11 cellular contexts compared by ENCODE assay signal in the genomic region with DNA sequence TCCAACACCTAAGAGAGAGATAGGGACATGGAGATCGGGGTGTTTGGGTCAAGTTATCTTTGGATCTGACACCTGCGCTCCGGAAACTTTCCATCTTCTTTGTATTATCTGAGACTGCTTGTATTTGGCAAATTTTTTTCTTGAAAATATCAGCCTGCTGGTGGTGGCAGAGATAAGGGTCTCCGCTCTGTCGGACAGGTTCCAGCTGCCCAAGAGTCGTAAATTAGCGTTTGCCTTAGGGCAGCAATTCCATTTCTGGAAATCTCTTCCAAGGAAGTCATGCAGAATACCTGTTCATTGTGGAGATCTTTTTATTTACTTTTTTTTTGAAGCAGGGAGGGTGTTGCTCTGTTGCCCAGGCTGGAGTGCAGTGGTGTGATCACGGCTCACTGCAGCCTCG. TPM values are rescaled to one million over a fixed set of nuclear protein-coding genes. Genes with fewer than 3 reads are reported as not detected.
DNase-seq lines count a peak whose midpoint lies in the region; ATAC-seq and TF ChIP-seq lines count a peak whose summit lies in the region.
"Had no signal": no experiment of that assay in that cellular context is flagged by ENCODE, and none has a peak within 500 bp of the region (broad histone marks: within the 10 kb centered on the region; RNA-seq: fewer than 3 reads in every experiment).

No MANE protein-coding gene starts in this region.

- no peak for DNase-seq in BJ (ENCODE audit: low read depth)
- DNase-seq in Jurkat, Clone E6-1 (ENCODE audit: low read depth, low spot score), result no peak
- DNase-seq in cardiac fibroblast (ENCODE audit: low read depth in 2 of 2), result no peak
- DNase-seq in SKM-1 (lab: John Stamatoyannopoulos, UW; ENCODE audit: unreplicated experiment), result no peak
- DNase-seq in stimulated activated CD4-positive, alpha-beta T cell treated with anti-CD3 and anti-CD28 coated beads, Interleukin-12 subunit alpha, Interleukin-12 subunit beta, amount 100 ng/mL, for 4 hours, result no peak
- DNase-seq in left colon, result no peak
- DNase-seq in hypothalamus (lab: John Stamatoyannopoulos, UW), result no peak
- DNase-seq: activated CD4-positive, CD25-positive, alpha-beta regulatory T cell treated with anti-CD3 and anti-CD28 coated beads, Interleukin-2, amount 50 U/mL, for 72 hours; effector CD4-positive, alpha-beta T cell had no signal

- POLR2A ChIA-PET in BJ (lab: Charles Lee), result no interaction called here

- H3K4me3 ChIP-seq in BJ (ENCODE audit: low read depth, low read length), result peak overlapping the region; percentile 46
- peak overlapping the region; percentile 46 for H3K4me3 ChIP-seq in Jurkat, Clone E6-1 (ENCODE audit: low read length)
- peak overlapping the region; percentile 40 to 54 for H3K4me3 ChIP-seq in cardiac fibroblast (replicated peaks in 1 of 2; ENCODE audit: low read depth in 2 of 2, low read length in 2 of 2)
- peak overlapping the region; percentile 17 to 45 for H3K4me3 ChIP-seq in muscle layer of duodenum (ENCODE audit: low read depth in 1 of 2, low read length in 2 of 2)

- ATAC-seq in left colon, result no peak

- no peaks in the 10 kb centered on the region for H3K27me3 ChIP-seq in BJ (ENCODE audit: control insufficient read depth, insufficient read depth, low read length)
- no peaks in the 10 kb centered on the region for H3K27me3 ChIP-seq in muscle layer of duodenum (ENCODE audit: low read depth, low read length)

- peaks cover 0 to 4% of the 10 kb centered on the region in 2 donors for H3K4me1 ChIP-seq in muscle layer of duodenum (ENCODE audit: control insufficient read depth in 1 of 2, insufficient read depth in 2 of 2, low read length in 2 of 2)

- CTCF ChIA-PET in BJ (lab: Yijun Ruan, JAX), result interaction anchor here (1.2 kb wide), 1 partner anchor 10 kb away, joined by 3 read pairs; no protein-coding TSS in a partner anchor

- TF ChIP-seq CTCF in BJ (IDR thresholded peaks at IDR 0.05; ENCODE audit: insufficient read depth, low read depth, low read length) (no peak), cardiac fibroblast (IDR thresholded peaks at IDR 0.05; ENCODE audit: low read depth, low read length) (no peak)

- H3K9me3 ChIP-seq in muscle layer of duodenum (ENCODE audit: control insufficient read depth in 1 of 2, low read length in 2 of 2), result no peaks in the 10 kb centered on the region
- H3K9me3 ChIP-seq: neutrophil had no signal

- H3K27ac ChIP-seq in muscle layer of duodenum (ENCODE audit: low read length), result no peak overlapping the region

- intact Hi-C loops in left colon (cut with DNase I, micrococcal nuclease), result no loop called here

- no peaks in the 10 kb centered on the region for H3K36me3 ChIP-seq in BJ (ENCODE audit: control insufficient read depth, insufficient read depth, low read length)
- H3K36me3 ChIP-seq in muscle layer of duodenum (ENCODE audit: control insufficient read depth in 1 of 2, insufficient read depth in 2 of 2, low read length in 2 of 2), result no peaks in the 10 kb centered on the region
- H3K36me3 ChIP-seq: neutrophil had no signal

RNA-seq across cellular contexts. Expression of gene CSNK1E, which starts 19.5 kb away (rescaled TPM):
- polyA plus RNA-seq in BJ (2011; rRNA removed), result 120 and 183 TPM in 2 replicates
- polyA minus RNA-seq in BJ (2011; rRNA and poly(A)+ RNA removed), result 114 and 161 TPM in 2 replicates
- 125 TPM for polyA plus RNA-seq in Jurkat, Clone E6-1 (2012; ENCODE audit: insufficient read depth, insufficient read length)
- 10 to 100 TPM; 76.5 to 90.4 TPM for total RNA-seq in left colon
